In genomic region chr6:107115695-107116327, GRCh38 we compare ENCODE assay signal across 8 cellular contexts. TPM values are rescaled to one million over a fixed set of nuclear protein-coding genes. Genes with fewer than 3 reads are reported as not detected.
DNase-seq lines count a peak whose midpoint lies in the region; ATAC-seq lines count a peak whose summit lies in the region.

No MANE protein-coding gene starts in this region.

- ATAC-seq in GM19455 (IDR thresholded peaks at IDR 0.05; ENCODE audit: unreplicated experiment): peak; percentile 26

- peak; percentile 11 for DNase-seq in CD1c-positive myeloid dendritic cell (ENCODE audit: extremely low spot score)
- DNase-seq in NCI-H1105 (lab: John Stamatoyannopoulos, UW): peak; percentile 71
- DNase-seq in UCSD-AML1 (lab: John Stamatoyannopoulos, UW; ENCODE audit: unreplicated experiment): peak; percentile 20
- DNase-seq in ecto neural progenitor cell (ENCODE audit: low spot score): peak; percentile 87
- DNase-seq in lung microvascular endothelial cell (ENCODE audit: low read depth in 2 of 2): peak; percentile 41 to 43
- peak; percentile 53 for DNase-seq in stimulated activated CD8-positive, alpha-beta memory T cell treated with anti-CD3 and anti-CD28 coated beads, Interleukin-4, amount 100 ng/mL, for 48 hours
- no peak for DNase-seq in AML-193 (lab: John Stamatoyannopoulos, UW)

RNA-seq across cellular contexts. Expression of gene BEND3, which starts 0.5 kb away (rescaled TPM):
- total RNA-seq in lung microvascular endothelial cell: 1.3 and 2.6 TPM in 2 replicates

Comparison
In these comparisons a context has a peak if more than half of its experiments do, and no peak if none do; other contexts are left out.
1. DNase-seq: peak in CD1c-positive myeloid dendritic cell (single experiment), NCI-H1105 (single experiment), UCSD-AML1 (single experiment), ecto neural progenitor cell (single experiment), lung microvascular endothelial cell (2 of 2) and stimulated activated CD8-positive, alpha-beta memory T cell treated with anti-CD3 and anti-CD28 coated beads, Interleukin-4, amount 100 ng/mL, for 48 hours (single experiment); none in AML-193 (0 of 2).